Comparison of ENCODE assay signal across 9 cellular contexts in the genomic region with DNA sequence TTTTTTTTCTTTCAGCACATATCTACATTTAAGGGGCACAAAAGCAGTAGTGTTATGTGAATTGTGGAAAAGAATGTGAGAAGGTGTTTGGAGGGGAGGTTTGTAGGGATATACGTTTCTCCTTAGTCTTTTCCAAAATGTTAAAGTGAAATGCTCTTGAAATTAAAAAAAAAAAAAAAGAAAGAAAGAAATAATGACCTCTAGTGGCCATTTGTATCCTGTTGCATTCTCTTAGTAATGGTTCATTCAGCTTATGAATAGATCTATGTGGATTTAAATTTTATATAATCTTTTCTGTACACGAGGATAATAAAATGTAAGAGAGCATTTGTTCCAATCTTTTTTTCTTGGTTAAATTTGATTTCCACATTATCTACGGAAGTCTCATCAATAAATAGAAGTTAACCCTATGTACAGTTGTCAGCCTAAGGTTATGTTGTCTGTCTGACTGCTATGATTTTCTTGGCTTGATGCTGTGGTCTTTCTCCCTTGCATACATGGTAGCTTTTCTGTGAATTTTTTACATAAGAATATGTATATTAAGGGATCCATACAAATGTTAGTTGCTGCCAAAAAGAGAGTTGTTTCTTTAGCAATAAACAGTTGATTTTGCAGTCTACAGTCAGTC. TPM values are rescaled to one million over a fixed set of nuclear protein-coding genes. Genes with fewer than 3 reads are reported as not detected.
DNase-seq lines count a peak whose midpoint lies in the region; ATAC-seq and TF ChIP-seq lines count a peak whose summit lies in the region.
"Had no signal": no experiment of that assay in that cellular context is flagged by ENCODE, and none has a peak within 500 bp of the region (broad histone marks: within the 10 kb centered on the region; RNA-seq: fewer than 3 reads in every experiment).

No MANE protein-coding gene starts in this region.

- TF ChIP-seq CTCF in epithelial cell of esophagus (IDR thresholded peaks at IDR 0.05; ENCODE audit: insufficient read depth, low read depth, low read length, missing control alignments): peak; percentile 36
- peak; percentile 52 for TF ChIP-seq CTCF in psoas muscle (IDR thresholded peaks at IDR 0.05)

- no peaks in the 10 kb centered on the region for H3K4me1 ChIP-seq in psoas muscle

- no peak overlapping the region for H3K4me3 Mint-ChIP-seq in activated CD4-positive, alpha-beta T cell treated with anti-CD3 and anti-CD28 coated beads, Interleukin-2, amount 10 ng/mL, durations not matched to agents 24 days and 14 days

- WGBS in psoas muscle, 3 donors: 20 to 33% (median 23%) methylated on average over 3 of the region's 3 CpGs

- H3K36me3 Mint-ChIP-seq in activated CD4-positive, alpha-beta T cell treated with anti-CD3 and anti-CD28 coated beads, Interleukin-2, amount 10 ng/mL, durations not matched to agents 24 days and 14 days (ENCODE audit: low read depth): peaks cover 2% of the 10 kb centered on the region
- H3K36me3 Mint-ChIP-seq: CD4-positive, alpha-beta memory T cell had no signal

- peaks cover 30% of the 10 kb centered on the region for H3K27me3 Mint-ChIP-seq in activated CD4-positive, alpha-beta T cell treated with anti-CD3 and anti-CD28 coated beads, Interleukin-2, amount 10 ng/mL, durations not matched to agents 24 days and 14 days

- H3K4me1 Mint-ChIP-seq in activated CD4-positive, alpha-beta T cell treated with anti-CD3 and anti-CD28 coated beads, Interleukin-2, amount 10 ng/mL, durations not matched to agents 24 days and 14 days: peaks cover 9% of the 10 kb centered on the region

- no peaks in the 10 kb centered on the region for H3K36me3 ChIP-seq in psoas muscle (ENCODE audit: insufficient read depth in 1 of 2, low read depth in 1 of 2)

- peaks cover 7% of the 10 kb centered on the region for H3K9me3 Mint-ChIP-seq in activated CD4-positive, alpha-beta T cell treated with anti-CD3 and anti-CD28 coated beads, Interleukin-2, amount 10 ng/mL, durations not matched to agents 24 days and 14 days
- H3K9me3 Mint-ChIP-seq: CD4-positive, alpha-beta memory T cell had no signal

- no peaks in the 10 kb centered on the region for H3K9me3 ChIP-seq in psoas muscle

- H3K27me3 ChIP-seq in psoas muscle (ENCODE audit: insufficient read depth in 3 of 3, low read length in 2 of 3): no peaks in the 10 kb centered on the region

- peak; percentile 5 for DNase-seq in DMS79 treated with DMSO at 0.1 percent for 48 hours (lab: John Stamatoyannopoulos, UW)
- DNase-seq in DMS79 (lab: John Stamatoyannopoulos, UW): no peak
- peak; percentile 11 for DNase-seq in NOMO-1 treated with dmso at 0.1 percent for 144 hours (lab: John Stamatoyannopoulos, UW; ENCODE audit: unreplicated experiment)
- DNase-seq in epithelial cell of esophagus (ENCODE audit: low read depth): peak; percentile 41
- no peak for DNase-seq in psoas muscle
- DNase-seq in C1 segment of cervical spinal cord (lab: John Stamatoyannopoulos, UW): no peak
- no peak for DNase-seq in activated CD4-positive, alpha-beta T cell treated with anti-CD3 and anti-CD28 coated beads, Interleukin-2, amount 10 ng/mL, durations not matched to agents 24 days and 14 days

- intact Hi-C loops in psoas muscle (cut with DNase I): loop anchor here in 1 of 2 donors (5.0 kb wide), 1 partner anchor 100 kb away; no protein-coding TSS in a partner anchor
- intact Hi-C loops in activated CD4-positive, alpha-beta T cell treated with anti-CD3 and anti-CD28 coated beads, Interleukin-2, amount 10 ng/mL, durations not matched to agents 24 days and 14 days (cut with micrococcal nuclease): loop anchor here (1.0 to 5.0 kb wide), 3 partner anchors 37 to 160 kb away; no protein-coding TSS in a partner anchor

- ATAC-seq in psoas muscle (peak in 1 of 4 donors; percentile 62), GM21619 (IDR thresholded peaks at IDR 0.05; ENCODE audit: unreplicated experiment) (no peak)

- no peak overlapping the region for H3K4me3 ChIP-seq in epithelial cell of esophagus (ENCODE audit: low read length)
- no peak overlapping the region for H3K4me3 ChIP-seq in psoas muscle

- no peak overlapping the region for H3K27ac ChIP-seq in psoas muscle

- no peak overlapping the region for H3K27ac Mint-ChIP-seq in activated CD4-positive, alpha-beta T cell treated with anti-CD3 and anti-CD28 coated beads, Interleukin-2, amount 10 ng/mL, durations not matched to agents 24 days and 14 days
- H3K27ac Mint-ChIP-seq: CD4-positive, alpha-beta memory T cell had no signal

RNA-seq across cellular contexts. Expression of a gene that starts 1.7 kb away (rescaled TPM):
- total RNA-seq in psoas muscle: under 1 TPM; 0.28 to 0.88 (median 0.67) TPM
- under 1 TPM; 0.03 to 0.12 (median 0.07) TPM for polyA plus RNA-seq in psoas muscle
- total RNA-seq in activated CD4-positive, alpha-beta T cell treated with anti-CD3 and anti-CD28 coated beads, Interleukin-2, amount 10 ng/mL, durations not matched to agents 24 days and 14 days: not detected in 2 replicates
- total RNA-seq: CD4-positive, alpha-beta memory T cell had no signal
- polyA plus RNA-seq: CD4-positive, alpha-beta memory T cell had no signal

RNA-seq across cellular contexts. Expression of a gene that starts 11.1 kb away (rescaled TPM):
- not detected for total RNA-seq in psoas muscle
- not detected for polyA plus RNA-seq in psoas muscle
- 1.0 and 1.4 TPM in 2 replicates for total RNA-seq in activated CD4-positive, alpha-beta T cell treated with anti-CD3 and anti-CD28 coated beads, Interleukin-2, amount 10 ng/mL, durations not matched to agents 24 days and 14 days
- total RNA-seq: CD4-positive, alpha-beta memory T cell had no signal
- polyA plus RNA-seq: CD4-positive, alpha-beta memory T cell had no signal

RNA-seq across cellular contexts. Expression of a gene that starts 49.3 kb away (rescaled TPM):
- total RNA-seq in psoas muscle: 1 to 10 TPM; 1.2 to 1.9 (median 1.7) TPM
- polyA plus RNA-seq in psoas muscle: 1 to 10 TPM in 1 of 3 donors, under 1 TPM in 2; 0.55 to 1.2 (median 0.96) TPM
- total RNA-seq in activated CD4-positive, alpha-beta T cell treated with anti-CD3 and anti-CD28 coated beads, Interleukin-2, amount 10 ng/mL, durations not matched to agents 24 days and 14 days: 2.5 and 3.0 TPM in 2 replicates

RNA-seq across cellular contexts. Expression of a gene that starts 56.9 kb away (rescaled TPM):
- 1 to 10 TPM in 1 of 4 donors, under 1 TPM in 3; 0.25 to 1.1 (median 0.56) TPM for total RNA-seq in psoas muscle
- under 1 TPM in 2 of 3 donors, not detected in 1; 0.13 to 0.14 TPM for polyA plus RNA-seq in psoas muscle
- total RNA-seq in activated CD4-positive, alpha-beta T cell treated with anti-CD3 and anti-CD28 coated beads, Interleukin-2, amount 10 ng/mL, durations not matched to agents 24 days and 14 days: not detected in 2 replicates
- total RNA-seq: CD4-positive, alpha-beta memory T cell had no signal
- polyA plus RNA-seq: CD4-positive, alpha-beta memory T cell had no signal

Comparison
In these comparisons a context has a peak if more than half of its experiments do, and no peak if none do; other contexts are left out.
1. DNase-seq: peak in DMS79 treated with DMSO at 0.1 percent for 48 hours (single experiment), NOMO-1 treated with dmso at 0.1 percent for 144 hours (single experiment) and epithelial cell of esophagus (single experiment); none in DMS79 (single experiment), psoas muscle (0 of 2), C1 segment of cervical spinal cord (0 of 14) and activated CD4-positive, alpha-beta T cell treated with anti-CD3 and anti-CD28 coated beads, Interleukin-2, amount 10 ng/mL, durations not matched to agents 24 days and 14 days (single experiment).